Comparison of ENCODE assay signal across 2 cellular contexts in the genomic region with DNA sequence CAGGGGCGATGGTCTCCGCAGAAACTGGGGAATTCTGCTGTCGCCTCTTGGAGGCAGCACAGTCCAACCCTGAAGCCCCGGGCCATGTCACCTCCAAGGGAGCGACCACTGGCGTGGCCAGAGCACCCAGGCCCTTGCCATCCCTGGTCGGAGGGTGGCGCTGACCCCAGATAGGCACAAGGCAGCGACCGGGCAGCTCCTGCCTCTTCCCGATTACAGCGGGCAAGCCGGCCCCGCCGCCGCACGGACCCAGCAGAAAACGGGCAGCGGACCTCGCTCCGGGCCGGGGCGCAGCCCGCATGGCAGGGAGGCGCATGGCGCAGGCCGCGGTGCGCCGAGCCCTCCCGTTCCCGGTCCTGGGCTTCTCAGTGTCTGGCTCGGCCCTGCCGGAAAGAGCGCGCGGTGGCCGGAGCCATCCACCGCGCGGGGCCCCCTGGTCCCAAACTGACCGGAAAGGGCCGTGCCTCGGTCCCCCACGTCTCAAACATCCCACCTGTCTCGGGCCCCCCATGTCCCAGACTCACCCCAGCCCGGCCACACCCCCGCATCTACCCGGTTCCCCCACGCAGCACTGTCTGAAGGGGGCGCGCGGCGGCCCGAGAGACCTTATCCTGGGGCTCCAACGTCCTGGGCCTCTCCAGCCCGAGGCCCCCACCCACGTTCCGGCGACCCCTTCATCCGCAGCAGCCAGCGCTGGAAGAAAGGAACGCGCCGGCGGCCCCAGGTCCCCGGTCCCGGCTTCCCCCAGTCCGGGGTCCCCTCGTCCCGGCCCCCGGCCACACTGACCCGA.
TF ChIP-seq lines count a peak whose summit lies in the region.

No MANE protein-coding gene starts in this region.

TF ChIP-seq in GM23338, 12 proteins besides CTCF, POLR2A, EP300 and RAD21:
- no peak for TF ChIP-seq NANOG (IDR thresholded peaks at IDR 0.05; ENCODE audit: borderline replicate concordance)
- TF ChIP-seq POLR2AphosphoS5 (IDR thresholded peaks at IDR 0.05; ENCODE audit: low read depth): 0 out of 2 replicates have a peak, but pooled peaks have one; percentile 36

TF ChIP-seq in endothelial cell of umbilical vein, 7 proteins besides CTCF, POLR2A, EP300 and RAD21:
- no peak for TF ChIP-seq MYC (IDR thresholded peaks at IDR 0.05; ENCODE audit: low read depth, low read length)
- no peak for TF ChIP-seq MAX (IDR thresholded peaks at IDR 0.05; ENCODE audit: insufficient read depth, insufficient read length)
- no peak for TF ChIP-seq GATA2 (IDR thresholded peaks at IDR 0.05; ENCODE audit: insufficient read depth, insufficient read length, low read depth, low read length)
- TF ChIP-seq JUN (IDR thresholded peaks at IDR 0.05; ENCODE audit: borderline replicate concordance, insufficient read depth, insufficient read length, low read depth): no peak
- TF ChIP-seq EZH2 (IDR thresholded peaks at IDR 0.05; ENCODE audit: borderline replicate concordance, low read depth, low read length, severe bottlenecking): no peak
- no peak for TF ChIP-seq FOS (IDR thresholded peaks at IDR 0.05; ENCODE audit: borderline replicate concordance, insufficient read depth, low read length)
- no peak for TF ChIP-seq POLR2AphosphoS5 (IDR thresholded peaks at IDR 0.05; ENCODE audit: insufficient read depth, low read depth, low read length)
